8 cellular contexts compared by ENCODE assay signal in the genomic region with DNA sequence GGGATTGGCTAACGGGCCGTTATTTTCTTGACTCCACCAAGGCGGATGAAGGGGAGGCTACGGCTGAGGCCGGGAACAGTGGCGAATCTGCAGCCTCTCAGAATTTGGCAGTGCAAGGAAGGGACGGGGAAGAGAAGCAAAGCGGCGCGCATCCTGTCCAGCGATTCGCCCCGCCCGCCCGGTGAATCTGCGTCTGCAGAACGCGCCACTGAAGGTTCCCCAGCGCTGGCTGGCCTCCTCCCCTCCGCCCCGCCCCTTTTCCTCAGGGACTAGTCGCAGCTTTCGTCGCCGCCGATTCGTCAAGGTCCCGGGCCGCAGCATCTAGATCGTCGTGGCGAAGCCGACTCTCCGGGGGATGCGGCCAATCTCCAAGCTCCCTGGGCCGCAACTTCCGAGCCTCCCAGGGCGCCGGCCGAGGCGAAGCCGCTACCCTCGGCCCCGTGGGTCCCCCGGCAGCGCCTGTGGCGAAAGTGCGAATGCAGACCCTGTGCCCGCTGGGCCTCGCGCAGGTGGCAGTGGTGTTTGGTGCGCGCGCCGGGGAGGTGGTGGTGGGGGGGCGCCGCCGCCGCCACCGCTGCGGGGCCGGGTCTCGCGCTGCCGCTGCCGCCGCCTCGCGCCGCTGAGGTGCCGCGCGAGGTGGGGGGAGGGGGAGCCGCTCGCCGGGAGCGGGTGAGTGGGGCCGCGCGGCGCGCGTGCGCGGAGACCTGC. TPM values are rescaled to one million over a fixed set of nuclear protein-coding genes. Genes with fewer than 3 reads are reported as not detected.
DNase-seq lines count a peak whose midpoint lies in the region; ATAC-seq lines count a peak whose summit lies in the region.

Gene SETD1A (plus strand): TSS at position 299 of the 708 bp plus-strand sequence. CDS start 978 bp downstream, outside the sequence.

- peak; percentile 44 for ATAC-seq in GM21367 (IDR thresholded peaks at IDR 0.05; ENCODE audit: unreplicated experiment)

- DNase-seq in COLO668 (lab: John Stamatoyannopoulos, UW; ENCODE audit: unreplicated experiment): peak; percentile 98
- DNase-seq in HT1080 (ENCODE audit: low read depth): peak; percentile 91
- peak; percentile 94 for DNase-seq in NK-92 treated with Interleukin-12 subunit alpha and Interleukin-12 subunit beta, amount 100 ng/mL, for 24 hours (lab: John Stamatoyannopoulos, UW)
- DNase-seq in effector CD8-positive, alpha-beta T cell (lab: John Stamatoyannopoulos, UW): peak; percentile 92
- DNase-seq in medulla oblongata (ENCODE audit: extremely low spot score): peak; percentile 93
- peak; percentile 85 to 95 (median 94) for DNase-seq in stimulated activated CD4-positive, alpha-beta T cell treated with anti-CD3 and anti-CD28 coated beads, TNF-alpha, amount 100 ng/mL, for 4 hours (ENCODE audit: low read depth in 3 of 3)

- POLR2A ChIA-PET in activated CD8-positive, alpha-beta memory T cell treated with anti-CD3 and anti-CD28 coated beads for 36 hours (lab: Charles Lee): interaction anchor here (1.0 kb wide), 1 partner anchor 116 kb away, joined by 3 read pairs; the partner anchor contains the start of genes ZNF646 and ZNF668

- CTCF ChIA-PET in activated CD8-positive, alpha-beta memory T cell treated with anti-CD3 and anti-CD28 coated beads for 36 hours (lab: Charles Lee): interaction anchor here (0.5 kb wide), 1 partner anchor 15 kb away, joined by 6 read pairs; no protein-coding TSS in a partner anchor

RNA-seq across cellular contexts. Expression of gene SETD1A, which starts in this region (rescaled TPM):
- 3.1 and 5.3 TPM in 2 replicates for total RNA-seq in HT1080 (2014; rRNA removed; shearing (Covaris generic))
- polyA plus RNA-seq in HT1080 (2015; cell fraction: cytosol; rRNA removed): 11.8 and 13.1 TPM in 2 replicates
- 20.6 and 26.3 TPM in 2 replicates for polyA plus RNA-seq in HT1080 (2015; cell fraction: nucleus; rRNA removed)
- 10 to 100 TPM; 26.9 to 27.3 TPM for total RNA-seq in activated CD8-positive, alpha-beta memory T cell treated with anti-CD3 and anti-CD28 coated beads for 36 hours

Comparison
In these comparisons a context has a peak if more than half of its experiments do, and no peak if none do; other contexts are left out.
1. Peak in every context shown above with its lines: DNase-seq and ATAC-seq.